9 cellular contexts compared by ENCODE assay signal in the genomic region with DNA sequence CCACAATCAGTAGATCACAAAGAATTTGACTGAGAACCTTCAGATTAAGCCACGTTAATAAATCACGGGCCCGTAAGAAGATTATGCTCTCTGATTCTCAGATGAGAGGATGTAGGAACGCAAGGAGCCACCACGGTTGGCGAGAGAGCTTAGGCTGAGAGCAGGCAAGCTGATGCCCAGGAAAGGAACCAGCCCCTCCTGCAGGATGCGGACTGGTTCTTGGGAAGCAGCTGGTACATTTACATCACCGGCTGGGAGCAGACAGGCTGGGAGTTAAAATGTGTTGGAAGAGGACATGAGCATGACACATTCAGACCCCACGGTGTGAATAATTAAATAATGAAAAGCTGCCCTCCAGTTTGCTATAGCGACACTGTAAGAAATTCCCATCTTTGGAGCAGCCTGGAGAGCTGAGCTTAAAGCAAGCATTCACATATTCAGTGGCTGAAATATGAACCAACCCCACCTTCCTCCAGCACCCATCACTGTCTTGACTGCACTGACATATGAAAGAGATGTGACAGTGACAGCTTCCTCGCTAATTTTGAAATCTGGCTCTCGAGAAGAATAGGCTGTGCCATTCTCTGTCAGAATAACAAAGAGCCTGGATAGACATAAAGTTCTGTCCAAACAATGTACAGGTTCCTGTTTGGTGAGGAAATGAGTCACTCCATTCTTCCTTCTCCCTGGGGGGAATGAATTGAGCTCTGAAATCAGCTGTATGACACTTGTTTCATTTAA. TPM values are rescaled to one million over a fixed set of nuclear protein-coding genes. Genes with fewer than 3 reads are reported as not detected.
DNase-seq lines count a peak whose midpoint lies in the region; ATAC-seq and TF ChIP-seq lines count a peak whose summit lies in the region.
"Had no signal": no experiment of that assay in that cellular context is flagged by ENCODE, and none has a peak within 500 bp of the region (broad histone marks: within the 10 kb centered on the region; RNA-seq: fewer than 3 reads in every experiment).

No MANE protein-coding gene starts in this region.

- H3K27ac ChIP-seq in lung (ENCODE audit: low read depth in 1 of 2, low read length in 1 of 2): no peak overlapping the region

- peak; percentile 11 for ATAC-seq in lung (ENCODE audit: insufficient read depth, low FRiP score)
- ATAC-seq in GM19397 (IDR thresholded peaks at IDR 0.05; ENCODE audit: unreplicated experiment): no peak

- WGBS in lung, 2 donors: 67 to 72% methylated on average over 12 of the region's 12 CpGs

- H3K4me3 ChIP-seq in cardiac fibroblast (replicated peaks in 1 of 2; ENCODE audit: low read depth in 2 of 2, low read length in 2 of 2): no peak overlapping the region
- H3K4me3 ChIP-seq in lung: no peak overlapping the region

- peaks cover 8 to 9% of the 10 kb centered on the region in 2 donors for H3K4me1 ChIP-seq in lung (ENCODE audit: control insufficient read depth in 2 of 2, insufficient read depth in 2 of 2, low read length in 2 of 2)

- H3K9me3 ChIP-seq in lung (ENCODE audit: control insufficient read depth in 2 of 2, insufficient read depth in 1 of 2, low read length in 1 of 2): no peaks in the 10 kb centered on the region

- TF ChIP-seq CTCF in cardiac fibroblast (IDR thresholded peaks at IDR 0.05; ENCODE audit: low read depth, low read length): no peak
- no peak for TF ChIP-seq CTCF in lung (IDR thresholded peaks at IDR 0.05; ENCODE audit: control extremely low read depth, extremely low read depth)

- H3K36me3 ChIP-seq in lung (ENCODE audit: control insufficient read depth in 2 of 2, insufficient read depth in 2 of 2, low read length in 2 of 2): no peaks in the 10 kb centered on the region

- H3K27me3 ChIP-seq in lung (ENCODE audit: control insufficient read depth, insufficient read depth): no peaks in the 10 kb centered on the region

- peak; percentile 37 for DNase-seq in COR-L47 (lab: John Stamatoyannopoulos, UW)
- peak; percentile 43 for DNase-seq in NCI-H146 treated with DMSO at 0.1 percent for 48 hours (lab: John Stamatoyannopoulos, UW; ENCODE audit: unreplicated experiment)
- peak; percentile 64 to 86 for DNase-seq in cardiac fibroblast (ENCODE audit: low read depth in 2 of 2)
- no peak for DNase-seq in lung (ENCODE audit: low spot score)
- DNase-seq in NCI-H187 (lab: John Stamatoyannopoulos, UW): no peak
- no peak for DNase-seq in epidermal melanocyte (ENCODE audit: insufficient read length, low spot score)
- no peak for DNase-seq in 8988T
- DNase-seq: NCI-H1105 had no signal

RNA-seq across cellular contexts. Expression of a gene that starts 33.1 kb away (rescaled TPM):
- 1 to 10 TPM; 4.0 to 5.2 TPM for total RNA-seq in lung
- polyA plus RNA-seq in lung: 1 to 10 TPM; 1.4 to 2.3 TPM

Comparison
In these comparisons a context has a peak if more than half of its experiments do, and no peak if none do; other contexts are left out.
1. DNase-seq: peak in COR-L47 (single experiment), NCI-H146 treated with DMSO at 0.1 percent for 48 hours (single experiment) and cardiac fibroblast (2 of 2); none in lung (single experiment), NCI-H187 (0 of 2), epidermal melanocyte (single experiment) and 8988T (single experiment).